Comparison of ENCODE assay signal across 1 cellular context in genomic region chr1:111736548-111737215, GRCh38.
TF ChIP-seq lines count a peak whose summit lies in the region.

No MANE protein-coding gene starts in this region.

TF ChIP-seq in H1, 55 proteins besides CTCF, POLR2A, EP300 and RAD21:
- TF ChIP-seq HDAC2 (IDR thresholded peaks at IDR 0.05; ENCODE audit: borderline replicate concordance in 1 of 2, low read depth in 2 of 2, low read length in 2 of 2) (no peak), NRF1 (IDR thresholded peaks at IDR 0.05; ENCODE audit: low read depth, low read length) (no peak), TCF12 (IDR thresholded peaks at IDR 0.05; ENCODE audit: low read depth, low read length) (no peak), TEAD4 (IDR thresholded peaks at IDR 0.05; ENCODE audit: low read depth, low read length) (no peak), SP4 (IDR thresholded peaks at IDR 0.05; ENCODE audit: low read length) (no peak), GABPA (IDR thresholded peaks at IDR 0.05; ENCODE audit: borderline replicate concordance, insufficient read depth, low read length) (no peak)
